14 cellular contexts compared by ENCODE assay signal in genomic region chr2:67565761-67566160, GRCh38.
DNase-seq lines count a peak whose midpoint lies in the region; TF ChIP-seq lines count a peak whose summit lies in the region.
"Had no signal": no experiment of that assay in that cellular context is flagged by ENCODE, and none has a peak within 500 bp of the region (broad histone marks: within the 10 kb centered on the region; RNA-seq: fewer than 3 reads in every experiment).

No MANE protein-coding gene starts in this region.

- H3K27ac ChIP-seq in epithelial cell of prostate (peak overlapping the region; percentile 64), prostate gland (no peak overlapping the region)
- H3K27ac ChIP-seq: BLaER1 treated with 17β-estradiol and CSF1 and Interleukin-3, amounts not matched to agents 10 nM and 100 nM; SK-N-MC; VCaP had no signal

- whole genome bisulfite sequencing in prostate gland = 86% methylated on average over 6 of the region's 6 CpGs

- TF ChIP-seq POLR2A in prostate gland (IDR thresholded peaks at IDR 0.05) = no peak

- peaks cover 4% of the 10 kb centered on the region for H3K4me1 ChIP-seq in prostate gland (replicated peaks)

- intact Hi-C loops in prostate gland (cut with DNase I) = no loop called here

- H3K9me3 ChIP-seq in prostate gland = no peaks in the 10 kb centered on the region
- H3K9me3 ChIP-seq: BLaER1 treated with 17β-estradiol and CSF1 and Interleukin-3, amounts not matched to agents 10 nM and 100 nM had no signal

- no peak for TF ChIP-seq CTCF in prostate gland (IDR thresholded peaks at IDR 0.05)

- H3K4me3 ChIP-seq in prostate gland = no peak overlapping the region
- H3K4me3 ChIP-seq: BLaER1 treated with 17β-estradiol and CSF1 and Interleukin-3, amounts not matched to agents 10 nM and 100 nM; SK-N-MC had no signal

- H3K27me3 ChIP-seq in prostate gland (replicated peaks; ENCODE audit: insufficient read depth) = no peaks in the 10 kb centered on the region
- H3K27me3 ChIP-seq: BLaER1 treated with 17β-estradiol and CSF1 and Interleukin-3, amounts not matched to agents 10 nM and 100 nM had no signal

- peak; percentile 26 for DNase-seq in AG08396 (ENCODE audit: low spot score)
- peak; percentile 69 for DNase-seq in NCI-H226
- DNase-seq in epithelial cell of prostate (ENCODE audit: low read depth, low spot score) = peak; percentile 43
- DNase-seq in lung microvascular endothelial cell (ENCODE audit: low read depth in 2 of 2) = peak; percentile 56 to 94
- no peak for DNase-seq in NCI-H748 treated with DMSO at 0.1 percent for 48 hours (lab: John Stamatoyannopoulos, UW)
- DNase-seq in prostate gland (ENCODE audit: low spot score) = no peak
- DNase-seq in NCI-H1105 (lab: John Stamatoyannopoulos, UW) = no peak
- no peak for DNase-seq in NCI-H1694 treated with DMSO at 0.1 percent for 48 hours (lab: John Stamatoyannopoulos, UW)
- DNase-seq: activated naive CD8-positive, alpha-beta T cell treated with anti-CD3 and anti-CD28 coated beads, Interleukin-2, amount 10 ng/mL, durations not matched to agents 7 days and 5 days; effector CD8-positive, alpha-beta T cell; stimulated activated CD4-positive, alpha-beta T cell treated with anti-CD3 and anti-CD28 coated beads, Interleukin-4, amount 100 ng/mL, for 1 hour had no signal

- H3K36me3 ChIP-seq in prostate gland = no peaks in the 10 kb centered on the region
- H3K36me3 ChIP-seq: BLaER1 treated with 17β-estradiol and CSF1 and Interleukin-3, amounts not matched to agents 10 nM and 100 nM had no signal

Comparison
In these comparisons a context has a peak if more than half of its experiments do, and no peak if none do; other contexts are left out.
1. DNase-seq: peak in AG08396 (single experiment), NCI-H226 (single experiment), epithelial cell of prostate (single experiment) and lung microvascular endothelial cell (2 of 2); none in NCI-H748 treated with DMSO at 0.1 percent for 48 hours (single experiment), prostate gland (single experiment), NCI-H1105 (single experiment) and NCI-H1694 treated with DMSO at 0.1 percent for 48 hours (single experiment).